In the genomic region with DNA sequence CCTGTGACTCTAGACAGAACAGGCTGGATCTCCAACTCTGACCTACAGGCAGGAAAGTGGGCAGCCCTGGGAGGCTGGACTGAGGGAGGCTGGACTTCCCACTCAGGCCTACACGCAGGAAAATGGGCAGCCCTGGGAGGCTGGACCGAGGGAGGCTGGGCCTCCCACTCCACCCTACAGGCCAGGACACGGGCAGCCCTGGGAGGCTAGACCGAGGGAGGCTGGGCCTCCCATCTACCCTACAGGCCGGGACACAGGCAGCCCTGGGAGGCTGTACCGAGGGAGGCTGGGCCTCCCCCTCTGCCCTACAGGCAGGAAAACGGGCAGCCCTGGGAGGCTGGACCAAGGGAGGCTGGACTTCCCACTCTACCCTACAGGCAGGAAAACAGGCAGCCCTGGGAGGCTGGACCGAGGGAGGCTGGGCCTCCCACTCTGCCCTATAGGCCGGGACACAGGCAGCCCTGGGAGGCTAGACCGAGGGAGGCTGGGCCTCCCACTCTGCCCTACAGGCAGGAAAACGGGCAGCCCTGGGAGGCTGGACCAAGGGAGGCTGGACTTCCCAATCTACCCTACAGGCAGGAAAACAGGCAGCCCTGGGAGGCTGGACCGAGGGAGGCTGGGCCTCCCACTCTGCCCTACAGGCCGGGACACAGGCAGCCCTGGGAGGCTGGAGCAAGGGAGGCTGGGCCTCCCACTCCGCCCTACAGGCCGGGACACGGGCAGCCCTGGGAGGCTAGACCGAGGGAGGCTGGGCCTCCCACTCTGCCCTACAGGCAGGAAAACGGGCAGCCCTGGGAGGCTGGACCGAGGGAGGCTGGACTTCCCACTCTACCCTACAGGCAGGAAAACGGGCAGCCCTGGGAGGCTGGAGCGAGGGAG, we compare ENCODE assay signal across 2 cellular contexts. TPM values are rescaled to one million over a fixed set of nuclear protein-coding genes. Genes with fewer than 3 reads are reported as not detected.
"Had no signal": no experiment of that assay in that cellular context is flagged by ENCODE, and none has a peak within 500 bp of the region (broad histone marks: within the 10 kb centered on the region; RNA-seq: fewer than 3 reads in every experiment).

No MANE protein-coding gene starts in this region.

RNA-seq across cellular contexts. Expression of a gene that starts 1.8 kb away (rescaled TPM):
- total RNA-seq: ascending aorta had no signal
- polyA plus RNA-seq: cardiac muscle cell had no signal
